ENCODE assay signal across 24 cellular contexts in genomic region chr10:28997736-28998135, GRCh38.
"Had no signal": no experiment of that assay in that cellular context is flagged by ENCODE, and none has a peak within 500 bp of the region (broad histone marks: within the 10 kb centered on the region; RNA-seq: fewer than 3 reads in every experiment).

No MANE protein-coding gene starts in this region.

- DNase-seq: activated CD4-positive, alpha-beta T cell treated with anti-CD3 and anti-CD28 coated beads for 48 hours; activated CD8-positive, alpha-beta memory T cell treated with anti-CD3 and anti-CD28 coated beads, Interleukin-2, amount 50 U/mL, for 4 hours; activated CD8-positive, alpha-beta T cell treated with anti-CD3 and anti-CD28 coated beads for 36 hours; activated effector memory CD4-positive, alpha-beta T cell treated with anti-CD3 and anti-CD28 coated beads, Interleukin-2, amount 50 U/mL, for 16 hours; activated T-cell treated with anti-CD3 and anti-CD28 coated beads, Interleukin-2, amount 50 U/mL, for 48 hours; amygdala; effector memory CD4-positive, alpha-beta T cell; gastrocnemius medialis; heart right ventricle; islet precursor cell; left ventricle myocardium inferior; mesendoderm; occipital lobe; psoas muscle; sigmoid colon; stimulated activated CD4-positive, alpha-beta T cell treated with anti-CD3 and anti-CD28 coated beads, Interleukin-12 subunit alpha, Interleukin-12 subunit beta, amount 100 ng/mL, for 4 hours; T-helper 17 cell; tibial artery had no signal

- H3K27ac ChIP-seq: gastrocnemius medialis, heart right ventricle, left ventricle myocardium inferior, psoas muscle, sigmoid colon, tibial artery had no signal

- H3K27ac Mint-ChIP-seq: activated CD8-positive, alpha-beta T cell treated with anti-CD3 and anti-CD28 coated beads for 36 hours; activated naive CD4-positive, alpha-beta T cell treated with anti-CD3 and anti-CD28 coated beads, Interleukin-2, amount 50 U/mL, for 72 hours; brain; dendritic cell treated with granulocyte-macrophage colony-stimulating factor and Interleukin-4, amounts not matched to agents 40 ng/mL and 50 ng/mL, for 4 days; nephron; stimulated activated effector memory CD8-positive, alpha-beta T cell treated with anti-CD3 and anti-CD28 coated beads, Interleukin-12 subunit alpha, Interleukin-12 subunit beta, amount 100 ng/mL, for 72 hours; T-helper 17 cell; WTC11 had no signal

- H3K4me1 Mint-ChIP-seq: brain; stimulated activated effector memory CD8-positive, alpha-beta T cell treated with anti-CD3 and anti-CD28 coated beads, Interleukin-12 subunit alpha, Interleukin-12 subunit beta, amount 100 ng/mL, for 72 hours; T-helper 17 cell had no signal

- H3K4me3 ChIP-seq: gastrocnemius medialis, heart right ventricle, left ventricle myocardium inferior, psoas muscle, sigmoid colon, tibial artery had no signal

- H3K4me3 Mint-ChIP-seq: activated CD8-positive, alpha-beta T cell treated with anti-CD3 and anti-CD28 coated beads for 36 hours; brain; dendritic cell treated with granulocyte-macrophage colony-stimulating factor and Interleukin-4, amounts not matched to agents 40 ng/mL and 50 ng/mL, for 4 days; nephron; stimulated activated effector memory CD8-positive, alpha-beta T cell treated with anti-CD3 and anti-CD28 coated beads, Interleukin-12 subunit alpha, Interleukin-12 subunit beta, amount 100 ng/mL, for 72 hours; T-helper 17 cell; WTC11 had no signal

- H3K36me3 ChIP-seq: gastrocnemius medialis, heart right ventricle, left ventricle myocardium inferior, sigmoid colon, tibial artery had no signal

- H3K9me3 Mint-ChIP-seq: activated CD8-positive, alpha-beta T cell treated with anti-CD3 and anti-CD28 coated beads for 36 hours; activated naive CD4-positive, alpha-beta T cell treated with anti-CD3 and anti-CD28 coated beads, Interleukin-2, amount 50 U/mL, for 72 hours; dendritic cell treated with granulocyte-macrophage colony-stimulating factor and Interleukin-4, amounts not matched to agents 40 ng/mL and 50 ng/mL, for 4 days; stimulated activated effector memory CD8-positive, alpha-beta T cell treated with anti-CD3 and anti-CD28 coated beads, Interleukin-12 subunit alpha, Interleukin-12 subunit beta, amount 100 ng/mL, for 72 hours had no signal

- H3K9me3 ChIP-seq: gastrocnemius medialis, heart right ventricle, left ventricle myocardium inferior, psoas muscle, sigmoid colon, tibial artery had no signal

- H3K4me1 ChIP-seq: gastrocnemius medialis, heart right ventricle, left ventricle myocardium inferior, psoas muscle had no signal

- H3K27me3 ChIP-seq: gastrocnemius medialis, heart right ventricle, sigmoid colon, tibial artery had no signal

- H3K36me3 Mint-ChIP-seq: activated naive CD4-positive, alpha-beta T cell treated with anti-CD3 and anti-CD28 coated beads, Interleukin-2, amount 50 U/mL, for 72 hours; brain; stimulated activated effector memory CD8-positive, alpha-beta T cell treated with anti-CD3 and anti-CD28 coated beads, Interleukin-12 subunit alpha, Interleukin-12 subunit beta, amount 100 ng/mL, for 72 hours; WTC11 had no signal
